Comparison of ENCODE assay signal across 19 cellular contexts in the genomic region with DNA sequence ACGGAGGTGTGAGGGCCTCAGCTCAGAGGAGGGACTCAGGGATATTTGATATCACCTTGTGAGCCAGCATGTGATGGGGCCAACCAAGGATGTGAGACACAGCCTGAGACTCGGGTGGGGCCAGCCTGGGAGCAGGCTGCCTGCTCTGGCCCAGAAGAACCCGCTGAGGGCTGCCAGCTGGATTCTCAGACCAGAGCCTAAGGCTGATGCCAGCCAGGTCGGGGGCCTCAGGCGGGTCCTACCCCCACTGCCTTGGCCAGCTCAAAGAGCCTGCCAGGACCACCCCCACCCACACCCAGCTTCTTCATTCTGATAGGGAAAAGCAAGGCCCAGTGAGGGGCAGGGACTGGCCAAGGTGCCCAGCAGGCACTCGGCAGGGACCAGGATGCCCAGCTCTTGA. TPM values are rescaled to one million over a fixed set of nuclear protein-coding genes. Genes with fewer than 3 reads are reported as not detected.
DNase-seq lines count a peak whose midpoint lies in the region; TF ChIP-seq lines count a peak whose summit lies in the region.
"Had no signal": no experiment of that assay in that cellular context is flagged by ENCODE, and none has a peak within 500 bp of the region (broad histone marks: within the 10 kb centered on the region; RNA-seq: fewer than 3 reads in every experiment).

No MANE protein-coding gene starts in this region.

- peaks cover 3% of the 10 kb centered on the region for H3K27me3 Mint-ChIP-seq in nephron progenitor cell (ENCODE audit: low read depth, poor library complexity)
- H3K27me3 Mint-ChIP-seq: activated CD4-positive, alpha-beta T cell treated with anti-CD3 and anti-CD28 coated beads, Interleukin-2, amount 10 ng/mL, durations not matched to agents 24 days and 14 days had no signal

- POLR2A ChIA-PET in HEK293 (lab: Yijun Ruan, JAX) = interaction anchor here (0.8 to 1.2 kb wide), 2 partner anchors 20 to 21 kb away, joined by 3 to 4 read pairs; no protein-coding TSS in a partner anchor

- H3K4me1 ChIP-seq in HEK293 (ENCODE audit: control insufficient read depth, insufficient read depth, low read length) = no peaks in the 10 kb centered on the region; the same call in 1 of the 2 replicates
- H3K4me1 ChIP-seq in colonic mucosa = peaks cover 5% of the 10 kb centered on the region
- peaks cover 12 to 83% (median 73%) of the 10 kb centered on the region in 4 donors for H3K4me1 ChIP-seq in tibial artery

- H3K27ac Mint-ChIP-seq in nephron progenitor cell = peak overlapping the region; percentile 32
- H3K27ac Mint-ChIP-seq: activated CD4-positive, alpha-beta T cell treated with anti-CD3 and anti-CD28 coated beads, Interleukin-2, amount 10 ng/mL, durations not matched to agents 24 days and 14 days had no signal

- H3K36me3 ChIP-seq in HEK293 (ENCODE audit: control insufficient read depth in 2 of 2, insufficient read depth in 1 of 2, low read length in 2 of 2) (no peaks in the 10 kb centered on the region), colonic mucosa (no peaks in the 10 kb centered on the region), tibial artery (no peaks in the 10 kb centered on the region)
- H3K36me3 ChIP-seq: cardiac muscle cell, left lung had no signal

- H3K27ac ChIP-seq in HEK293 (ENCODE audit: extremely low read depth, low read depth, low read length) (no peak overlapping the region), colonic mucosa (no peak overlapping the region), tibial artery (peak overlapping the region; percentile 87 to 90)
- H3K27ac ChIP-seq: cardiac muscle cell had no signal

- H3K4me3 ChIP-seq in HEK293 (ENCODE audit: low read depth, low read length) (no peak overlapping the region), colonic mucosa (no peak overlapping the region), tibial artery (no peak overlapping the region)
- H3K4me3 ChIP-seq: cardiac muscle cell, left lung had no signal

- DNase-seq in colonic mucosa (peak; percentile 18), nephron progenitor cell (no peak), tibial artery (peak in 1 of 2 donors; percentile 69), NCI-H1048 (lab: John Stamatoyannopoulos, UW) (no peak), NCI-H2029 (lab: John Stamatoyannopoulos, UW) (no peak), DMS 273 (lab: John Stamatoyannopoulos, UW; ENCODE audit: unreplicated experiment) (no peak)
- DNase-seq: activated CD4-positive, alpha-beta T cell treated with anti-CD3 and anti-CD28 coated beads, Interleukin-2, amount 10 ng/mL, durations not matched to agents 24 days and 14 days; activated CD8-positive, alpha-beta memory T cell treated with anti-CD3 and anti-CD28 coated beads, Interleukin-2, amount 50 U/mL, for 48 hours; activated gamma-delta T cell treated with Interleukin-2 at 50 U/mL for 16 hours; Caco-2; Karpas-422; left lung; NCI-H1105; NCI-H2107; NCI-H526; Right ventricle myocardium superior; stimulated activated CD4-positive, alpha-beta T cell treated with anti-CD3 and anti-CD28 coated beads, Interleukin-2, amount 100 ng/mL, for 48 hours had no signal

- no peaks in the 10 kb centered on the region for H3K27me3 ChIP-seq in colonic mucosa
- no peaks in the 10 kb centered on the region for H3K27me3 ChIP-seq in tibial artery
- H3K27me3 ChIP-seq: cardiac muscle cell, left lung had no signal

- TF ChIP-seq CTCF in HEK293 (tag by site-specific recombination; IDR thresholded peaks at IDR 0.05) = no peak
- no peak for TF ChIP-seq CTCF in colonic mucosa (IDR thresholded peaks at IDR 0.05)
- no peak for TF ChIP-seq CTCF in nephron progenitor cell (IDR thresholded peaks at IDR 0.05)
- TF ChIP-seq CTCF in tibial artery (IDR thresholded peaks at IDR 0.05) = no peak

- intact Hi-C loops in colonic mucosa (cut with DNase I) = no loop called here
- intact Hi-C loops in tibial artery (cut with DNase I; ENCODE audit: low total_unique reads) = no loop called here

- CTCF ChIA-PET in HEK293 (lab: Yijun Ruan, JAX) = interaction anchor here (0.7 kb wide), 1 partner anchor 79 kb away, joined by 3 read pairs; no protein-coding TSS in a partner anchor

- H3K9me3 ChIP-seq in HEK293 (ENCODE audit: control insufficient read depth, insufficient read depth, low read depth, low read length) (no peaks in the 10 kb centered on the region), colonic mucosa (no peaks in the 10 kb centered on the region), tibial artery (no peaks in the 10 kb centered on the region)
- H3K9me3 ChIP-seq: Caco-2, left lung had no signal

- H3K4me3 Mint-ChIP-seq in nephron progenitor cell = no peak overlapping the region
- H3K4me3 Mint-ChIP-seq: activated CD4-positive, alpha-beta T cell treated with anti-CD3 and anti-CD28 coated beads, Interleukin-2, amount 10 ng/mL, durations not matched to agents 24 days and 14 days had no signal

- no peak overlapping the region for H3K9ac ChIP-seq in colonic mucosa (ENCODE audit: low read depth in 2 of 2, low read length in 2 of 2)

- peaks cover 44% of the 10 kb centered on the region for H3K4me1 Mint-ChIP-seq in nephron progenitor cell

- H3K9me3 Mint-ChIP-seq in nephron progenitor cell = no peaks in the 10 kb centered on the region
- H3K9me3 Mint-ChIP-seq: activated CD4-positive, alpha-beta T cell treated with anti-CD3 and anti-CD28 coated beads, Interleukin-2, amount 10 ng/mL, durations not matched to agents 24 days and 14 days had no signal

- H3K36me3 Mint-ChIP-seq in nephron progenitor cell (ENCODE audit: low read depth) = no peaks in the 10 kb centered on the region

TF ChIP-seq in HEK293, 187 proteins besides CTCF, POLR2A, EP300 and RAD21:
- TF ChIP-seq, protein P1, sequence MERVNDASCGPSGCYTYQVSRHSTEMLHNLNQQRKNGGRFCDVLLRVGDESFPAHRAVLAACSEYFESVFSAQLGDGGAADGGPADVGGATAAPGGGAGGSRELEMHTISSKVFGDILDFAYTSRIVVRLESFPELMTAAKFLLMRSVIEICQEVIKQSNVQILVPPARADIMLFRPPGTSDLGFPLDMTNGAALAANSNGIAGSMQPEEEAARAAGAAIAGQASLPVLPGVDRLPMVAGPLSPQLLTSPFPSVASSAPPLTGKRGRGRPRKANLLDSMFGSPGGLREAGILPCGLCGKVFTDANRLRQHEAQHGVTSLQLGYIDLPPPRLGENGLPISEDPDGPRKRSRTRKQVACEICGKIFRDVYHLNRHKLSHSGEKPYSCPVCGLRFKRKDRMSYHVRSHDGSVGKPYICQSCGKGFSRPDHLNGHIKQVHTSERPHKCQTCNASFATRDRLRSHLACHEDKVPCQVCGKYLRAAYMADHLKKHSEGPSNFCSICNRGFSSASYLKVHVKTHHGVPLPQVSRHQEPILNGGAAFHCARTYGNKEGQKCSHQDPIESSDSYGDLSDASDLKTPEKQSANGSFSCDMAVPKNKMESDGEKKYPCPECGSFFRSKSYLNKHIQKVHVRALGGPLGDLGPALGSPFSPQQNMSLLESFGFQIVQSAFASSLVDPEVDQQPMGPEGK (tag by site-specific recombination; IDR thresholded peaks at IDR 0.05) = no peak
- TF ChIP-seq, protein P2, sequence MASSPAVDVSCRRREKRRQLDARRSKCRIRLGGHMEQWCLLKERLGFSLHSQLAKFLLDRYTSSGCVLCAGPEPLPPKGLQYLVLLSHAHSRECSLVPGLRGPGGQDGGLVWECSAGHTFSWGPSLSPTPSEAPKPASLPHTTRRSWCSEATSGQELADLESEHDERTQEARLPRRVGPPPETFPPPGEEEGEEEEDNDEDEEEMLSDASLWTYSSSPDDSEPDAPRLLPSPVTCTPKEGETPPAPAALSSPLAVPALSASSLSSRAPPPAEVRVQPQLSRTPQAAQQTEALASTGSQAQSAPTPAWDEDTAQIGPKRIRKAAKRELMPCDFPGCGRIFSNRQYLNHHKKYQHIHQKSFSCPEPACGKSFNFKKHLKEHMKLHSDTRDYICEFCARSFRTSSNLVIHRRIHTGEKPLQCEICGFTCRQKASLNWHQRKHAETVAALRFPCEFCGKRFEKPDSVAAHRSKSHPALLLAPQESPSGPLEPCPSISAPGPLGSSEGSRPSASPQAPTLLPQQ (tag by site-specific recombination; IDR thresholded peaks at IDR 0.05) = 0 out of 2 replicates have a peak, but pooled peaks have one; percentile 34
- TF ChIP-seq ZIC2 (tag by site-specific recombination; IDR thresholded peaks at IDR 0.05) (0 out of 2 replicates have a peak, but pooled peaks have one; percentile 20), ZFP69B (tag by site-specific recombination; IDR thresholded peaks at IDR 0.05) (peak; percentile 31; the same call in 1 of the 2 replicates)
- TF ChIP-seq, protein P3, sequence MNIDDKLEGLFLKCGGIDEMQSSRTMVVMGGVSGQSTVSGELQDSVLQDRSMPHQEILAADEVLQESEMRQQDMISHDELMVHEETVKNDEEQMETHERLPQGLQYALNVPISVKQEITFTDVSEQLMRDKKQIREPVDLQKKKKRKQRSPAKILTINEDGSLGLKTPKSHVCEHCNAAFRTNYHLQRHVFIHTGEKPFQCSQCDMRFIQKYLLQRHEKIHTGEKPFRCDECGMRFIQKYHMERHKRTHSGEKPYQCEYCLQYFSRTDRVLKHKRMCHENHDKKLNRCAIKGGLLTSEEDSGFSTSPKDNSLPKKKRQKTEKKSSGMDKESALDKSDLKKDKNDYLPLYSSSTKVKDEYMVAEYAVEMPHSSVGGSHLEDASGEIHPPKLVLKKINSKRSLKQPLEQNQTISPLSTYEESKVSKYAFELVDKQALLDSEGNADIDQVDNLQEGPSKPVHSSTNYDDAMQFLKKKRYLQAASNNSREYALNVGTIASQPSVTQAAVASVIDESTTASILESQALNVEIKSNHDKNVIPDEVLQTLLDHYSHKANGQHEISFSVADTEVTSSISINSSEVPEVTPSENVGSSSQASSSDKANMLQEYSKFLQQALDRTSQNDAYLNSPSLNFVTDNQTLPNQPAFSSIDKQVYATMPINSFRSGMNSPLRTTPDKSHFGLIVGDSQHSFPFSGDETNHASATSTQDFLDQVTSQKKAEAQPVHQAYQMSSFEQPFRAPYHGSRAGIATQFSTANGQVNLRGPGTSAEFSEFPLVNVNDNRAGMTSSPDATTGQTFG (tag by site-specific recombination; IDR thresholded peaks at IDR 0.05; ENCODE audit: borderline replicate concordance) = no peak

RNA-seq across cellular contexts. Expression of gene DUSP1, which starts 20.3 kb away (rescaled TPM):
- 100 to 1,000 TPM in 1 of 2 donors, 10 to 100 TPM in 1; 61.7 to 102 TPM for total RNA-seq in colonic mucosa

RNA-seq across cellular contexts. Expression of gene ERGIC1, which starts 42.8 kb away (rescaled TPM):
- 100 to 1,000 TPM; 173 to 191 TPM for total RNA-seq in colonic mucosa

Comparison
In these comparisons a context has a peak if more than half of its experiments do, and no peak if none do; other contexts are left out.
1. H3K27ac ChIP-seq: peak in tibial artery (2 of 2); none in HEK293 (single experiment) and colonic mucosa (single experiment).